ENCODE assay signal across 37 cellular contexts in the genomic region with DNA sequence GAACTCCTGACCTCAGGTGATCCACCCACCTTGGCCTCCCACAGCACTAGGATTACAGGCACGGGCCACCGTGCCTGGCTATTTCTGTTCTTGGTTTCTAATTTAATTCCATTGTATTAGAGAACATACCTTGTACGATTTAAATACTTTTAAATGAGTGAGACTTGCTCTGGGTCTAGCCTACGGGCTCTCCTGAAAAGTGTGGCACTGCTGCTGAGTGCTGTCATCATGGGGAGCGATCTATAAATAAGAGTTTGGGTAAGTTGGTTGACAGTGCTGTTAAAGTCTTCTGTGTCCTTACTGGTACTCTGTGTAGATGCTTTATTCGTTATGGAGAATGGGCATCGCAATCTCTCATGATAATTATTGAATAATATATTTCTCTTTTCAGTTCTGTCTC. TPM values are rescaled to one million over a fixed set of nuclear protein-coding genes. Genes with fewer than 3 reads are reported as not detected.
"Had no signal": no experiment of that assay in that cellular context is flagged by ENCODE, and none has a peak within 500 bp of the region (broad histone marks: within the 10 kb centered on the region; RNA-seq: fewer than 3 reads in every experiment).

No MANE protein-coding gene starts in this region.

- H3K4me3 ChIP-seq: colonic mucosa, esophagus squamous epithelium, gastroesophageal sphincter, heart right ventricle had no signal

- DNase-seq: activated B cell treated with CpG ODN at 0.5 μM for 24 hours; activated CD4-positive, alpha-beta T cell treated with anti-CD3 and anti-CD28 coated beads for 48 hours; activated CD4-positive, alpha-beta T cell treated with anti-CD3 and anti-CD28 coated beads, Interleukin-2, amount 50 U/mL, for 1 hour; activated CD4-positive, alpha-beta T cell treated with anti-CD3 and anti-CD28 coated beads, Interleukin-2, amount 50 U/mL, for 48 hours; activated CD8-positive, alpha-beta memory T cell treated with anti-CD3 and anti-CD28 coated beads for 24 hours; activated CD8-positive, alpha-beta T cell treated with anti-CD3 and anti-CD28 coated beads for 36 hours; activated effector memory CD4-positive, alpha-beta T cell treated with Interleukin-2 at 50 U/mL for 16 hours; activated gamma-delta T cell treated with Interleukin-2 at 50 U/mL for 16 hours; activated naive CD4-positive, alpha-beta T cell treated with anti-CD3 and anti-CD28 coated beads, Interleukin-2, amount 50 U/mL, for 16 hours; activated naive CD4-positive, alpha-beta T cell treated with Interleukin-2 at 50 U/mL for 16 hours; activated T-cell treated with anti-CD3 and anti-CD28 coated beads, Interleukin-2, amount 50 U/mL, for 4 hours; amniotic stem cell; anterior cingulate cortex; brain microvascular endothelial cell; caudate nucleus; colonic mucosa; effector CD8-positive, alpha-beta T cell; esophagus squamous epithelium; foreskin melanocyte; heart right ventricle; T-helper 17 cell; T1000; WERI-Rb-1 had no signal

- H3K4me1 ChIP-seq: colonic mucosa, esophagus squamous epithelium, gastroesophageal sphincter, heart right ventricle had no signal

- H3K36me3 ChIP-seq: brain microvascular endothelial cell, colonic mucosa, esophagus squamous epithelium, gastroesophageal sphincter, heart right ventricle, WERI-Rb-1 had no signal

- H3K27me3 ChIP-seq: colonic mucosa had no signal

- H3K9me3 ChIP-seq: colonic mucosa, esophagus squamous epithelium, gastroesophageal sphincter, heart right ventricle had no signal

- ATAC-seq: activated CD4-positive, CD25-positive, alpha-beta regulatory T cell treated with anti-CD3 and anti-CD28 coated beads, Interleukin-2, amount 50 U/mL, for 24 hours; activated CD8-positive, alpha-beta T cell treated with anti-CD3 and anti-CD28 coated beads for 36 hours; activated T-cell treated with anti-CD3 and anti-CD28 coated beads, Interleukin-2, amount 50 U/mL, for 4 hours; activated T-helper 17 cell treated with anti-CD3 and anti-CD28 coated beads, Interleukin-2, amount 50 U/mL, for 72 hours; gastroesophageal sphincter; heart right ventricle; T-helper 17 cell had no signal

- H3K27ac ChIP-seq: brain microvascular endothelial cell, colonic mucosa, epithelial cell of prostate, esophagus squamous epithelium, gastroesophageal sphincter, heart right ventricle, WERI-Rb-1 had no signal

- FAIRE-seq: astrocyte, bronchial epithelial cell, endometrium, endothelial cell of umbilical vein had no signal

RNA-seq across cellular contexts. Expression of a gene that starts 35.0 kb away (rescaled TPM):
- total RNA-seq: activated B cell treated with CpG ODN at 0.5 μM for 24 hours; activated CD8-positive, alpha-beta T cell treated with anti-CD3 and anti-CD28 coated beads for 36 hours; activated T-cell treated with anti-CD3 and anti-CD28 coated beads, Interleukin-2, amount 50 U/mL, for 4 hours; activated T-helper 17 cell treated with anti-CD3 and anti-CD28 coated beads, Interleukin-2, amount 50 U/mL, for 72 hours; astrocyte; bronchial epithelial cell; colonic mucosa; dermis microvascular lymphatic vessel endothelial cell; endothelial cell of umbilical vein; esophagus squamous epithelium; fibroblast of lung; fibroblast of villous mesenchyme; gastroesophageal sphincter; glomerular endothelial cell; heart right ventricle; T-helper 17 cell had no signal
- polyA plus RNA-seq: adipose tissue, endothelial cell of umbilical vein, esophagus, fibroblast of lung had no signal
